ENCODE assay signal across 23 cellular contexts in genomic region chr11:75099635-75100034, GRCh38. TPM values are rescaled to one million over a fixed set of nuclear protein-coding genes. Genes with fewer than 3 reads are reported as not detected.
DNase-seq lines count a peak whose midpoint lies in the region; ATAC-seq, FAIRE-seq and TF ChIP-seq lines count a peak whose summit lies in the region.
"Had no signal": no experiment of that assay in that cellular context is flagged by ENCODE, and none has a peak within 500 bp of the region (broad histone marks: within the 10 kb centered on the region; RNA-seq: fewer than 3 reads in every experiment).

No MANE protein-coding gene starts in this region.

- H3K79me2 ChIP-seq in ACC112 (ENCODE audit: control insufficient read depth, insufficient read depth, low read length, unreplicated experiment) (no peaks in the 10 kb centered on the region), OCI-LY3 (ENCODE audit: low read length) (peaks cover 31% of the 10 kb centered on the region), K562 (ENCODE audit: control insufficient read depth, insufficient read depth, low read length) (peaks cover 66% of the 10 kb centered on the region)

- H3K4me2 ChIP-seq in A549: peak overlapping the region; percentile 62; the same call in 2 of the 3 replicates
- peak overlapping the region; percentile 84 for H3K4me2 ChIP-seq in OCI-LY3 (ENCODE audit: low read length)
- peak overlapping the region; percentile 3; the same call in 1 of the 2 replicates for H3K4me2 ChIP-seq in K562 (ENCODE audit: insufficient read depth, low read length)
- H3K4me2 ChIP-seq: BLaER1 had no signal

- FAIRE-seq in A549 (lab: Jason Lieb, UNC): no peak
- FAIRE-seq in K562 (lab: Jason Lieb, UNC): no peak
- FAIRE-seq: A204.1 had no signal

- POLR2A ChIA-PET in A549 (lab: Yijun Ruan, JAX): interaction anchor here (0.9 kb wide), 1 partner anchor 508 kb away, joined by 8 read pairs; no protein-coding TSS in a partner anchor
- POLR2A ChIA-PET in K562 (lab: Yijun Ruan, JAX): interaction anchor here (0.7 to 0.9 kb wide), 3 partner anchors 9 to 77 kb away, joined by 3 to 4 read pairs (median 3); no protein-coding TSS in a partner anchor

- H3K36me3 Mint-ChIP-seq in activated T-cell treated with anti-CD3 and anti-CD28 coated beads, Interleukin-2, amount 50 U/mL, for 24 hours (ENCODE audit: low read depth): no peaks in the 10 kb centered on the region
- H3K36me3 Mint-ChIP-seq: CD14-positive monocyte; CD4-positive, alpha-beta memory T cell; CD4-positive, CD25-positive, alpha-beta regulatory T cell had no signal

- TF ChIP-seq RAD21 in A549 (conservative IDR thresholded peaks at IDR 0.05 in 1 of 2, IDR thresholded peaks at IDR 0.05 in 1 of 2): no peak
- TF ChIP-seq RAD21 in K562 (CRISPR knock-in tag; conservative IDR thresholded peaks at IDR 0.05 in 1 of 2, IDR thresholded peaks at IDR 0.05 in 1 of 2): no peak

- WGBS in A549 (ENCODE audit: missing lambda C conversion rate): 96% methylated on average over 1 of the region's 1 CpG
- 88% methylated on average over 1 of the region's 1 CpG for WGBS in K562 (ENCODE audit: insufficient coverage, low coverage, missing lambda C conversion rate)

- H3K4me3 ChIP-seq in A549 (no peak overlapping the region), ACC112 (ENCODE audit: low read depth, low read length) (no peak overlapping the region), OCI-LY3 (ENCODE audit: low read length) (no peak overlapping the region; the same call in 1 of the 2 replicates), K562 (0 out of 2 replicates have a peak overlapping the region, but pooled peaks have one; percentile 40)
- H3K4me3 ChIP-seq: BLaER1 had no signal

- H3K4me3 Mint-ChIP-seq in activated T-cell treated with anti-CD3 and anti-CD28 coated beads, Interleukin-2, amount 50 U/mL, for 24 hours: no peak overlapping the region
- H3K4me3 Mint-ChIP-seq: CD4-positive, alpha-beta memory T cell; CD4-positive, CD25-positive, alpha-beta regulatory T cell; CD8-positive, alpha-beta memory T cell had no signal

- intact Hi-C loops in K562 (cut with micrococcal nuclease): loop anchor here (5.0 kb wide), 1 partner anchor 43 kb away; no protein-coding TSS in a partner anchor

- H3K9me3 ChIP-seq in A549 (no peaks in the 10 kb centered on the region), OCI-LY3 (ENCODE audit: insufficient read depth, low read length) (peaks cover 10% of the 10 kb centered on the region), K562 (replicated peaks; ENCODE audit: control insufficient read depth, insufficient read depth, low read depth, low read length) (no peaks in the 10 kb centered on the region)
- H3K9me3 ChIP-seq: BE2C, BLaER1 had no signal

- H3K4me1 Mint-ChIP-seq in activated T-cell treated with anti-CD3 and anti-CD28 coated beads, Interleukin-2, amount 50 U/mL, for 24 hours (ENCODE audit: low read depth): peaks cover 28% of the 10 kb centered on the region
- H3K4me1 Mint-ChIP-seq: CD14-positive monocyte; CD4-positive, alpha-beta memory T cell; CD8-positive, alpha-beta memory T cell had no signal

- in situ Hi-C loops in K562 (cut with MboI): no loop called here

- no peak for TF ChIP-seq POLR2A in A549 (IDR thresholded peaks at IDR 0.05; ENCODE audit: low read length)
- TF ChIP-seq POLR2A in K562 (conservative IDR thresholded peaks at IDR 0.05): no peak

- BruUV-seq in K562 (replicated peaks; lab: Mats Ljungman, UMichigan): no TSS peak

- no peaks in the 10 kb centered on the region for H3K9me3 Mint-ChIP-seq in activated T-cell treated with anti-CD3 and anti-CD28 coated beads, Interleukin-2, amount 50 U/mL, for 24 hours

- H3K27me3 Mint-ChIP-seq in activated T-cell treated with anti-CD3 and anti-CD28 coated beads, Interleukin-2, amount 50 U/mL, for 24 hours: peaks cover 49% of the 10 kb centered on the region

- no peak for ATAC-seq in A549
- ATAC-seq in K562: no peak
- no peak for ATAC-seq in HG02884 (IDR thresholded peaks at IDR 0.05; ENCODE audit: unreplicated experiment)
- ATAC-seq in GM21717 (IDR thresholded peaks at IDR 0.05; ENCODE audit: unreplicated experiment): no peak

- peak overlapping the region; percentile 10; the same call in 1 of the 2 replicates for H3K9ac ChIP-seq in OCI-LY3 (ENCODE audit: low read length)
- H3K9ac ChIP-seq in K562 (ENCODE audit: insufficient read depth in 1 of 2, low read depth in 2 of 2, low read length in 2 of 2): peak overlapping the region in 1 of 2 experiments; percentile 76; a peak in 2 of 4 replicates
- H3K9ac ChIP-seq: BLaER1 had no signal

- H2AFZ ChIP-seq in ACC112 (ENCODE audit: low read length, unreplicated experiment) (no peak overlapping the region), OCI-LY3 (ENCODE audit: low read depth, low read length) (no peak overlapping the region), K562 (ENCODE audit: low read depth, low read length) (no peak overlapping the region; the same call in 1 of the 2 replicates)

- CTCF ChIA-PET in A549 (lab: Yijun Ruan, JAX) (interaction anchor here (1.2 to 2.5 kb wide), 2 partner anchors 9 to 41 kb away, joined by 4 to 8 read pairs; no protein-coding TSS in a partner anchor), K562 (lab: Yijun Ruan, JAX; ENCODE audit: low intra/inter-chr PET ratio) (no interaction called here)

- H4K20me1 ChIP-seq in OCI-LY3 (ENCODE audit: insufficient read depth, low read length): no peaks in the 10 kb centered on the region
- H4K20me1 ChIP-seq in K562 (replicated peaks; ENCODE audit: control insufficient read depth, insufficient read depth, low read length): no peaks in the 10 kb centered on the region
- H4K20me1 ChIP-seq: BLaER1 had no signal

- H3K4me1 ChIP-seq in A549: peaks cover 27% of the 10 kb centered on the region
- peaks cover 20% of the 10 kb centered on the region for H3K4me1 ChIP-seq in ACC112 (ENCODE audit: control insufficient read depth, insufficient read depth, low read length, unreplicated experiment)
- H3K4me1 ChIP-seq in OCI-LY3 (ENCODE audit: low read length): peaks cover 46% of the 10 kb centered on the region
- H3K4me1 ChIP-seq in K562 (replicated peaks in 1 of 2; ENCODE audit: control insufficient read depth in 2 of 2, insufficient read depth in 2 of 2, low read length in 2 of 2): peaks cover 25 to 39% of the 10 kb centered on the region in 2 experiments; a peak in 4 of 5 replicates
- H3K4me1 ChIP-seq: BLaER1 had no signal

- TF ChIP-seq CTCF in A549 (IDR thresholded peaks at IDR 0.05) (no peak), OCI-LY3 (IDR thresholded peaks at IDR 0.05; ENCODE audit: low read depth, low read length) (no peak), K562 (IDR thresholded peaks at IDR 0.05 in 2 of 3, conservative IDR thresholded peaks at IDR 0.05 in 1 of 3; ENCODE audit: insufficient read depth in 2 of 3, low read depth in 1 of 3, low read length in 3 of 3) (no peak)

- peak overlapping the region; percentile 64 to 79; a peak in 5 of 6 replicates for H3K27ac ChIP-seq in A549
- H3K27ac ChIP-seq in ACC112 (ENCODE audit: low read depth, low read length): peak overlapping the region; percentile 15
- peak overlapping the region; percentile 90 for H3K27ac ChIP-seq in OCI-LY3 (ENCODE audit: low read length)
- peak overlapping the region; percentile 89 for H3K27ac ChIP-seq in K562 (ENCODE audit: extremely low read depth, low read depth, low read length)
- H3K27ac ChIP-seq: BLaER1 had no signal

- no peak for TF ChIP-seq EP300 in A549 (IDR thresholded peaks at IDR 0.05)
- TF ChIP-seq EP300 in K562 (IDR thresholded peaks at IDR 0.05; ENCODE audit: low read length): no peak

- H3K27ac Mint-ChIP-seq in activated T-cell treated with anti-CD3 and anti-CD28 coated beads, Interleukin-2, amount 50 U/mL, for 24 hours: no peak overlapping the region
- H3K27ac Mint-ChIP-seq: CD4-positive, alpha-beta memory T cell; CD4-positive, CD25-positive, alpha-beta regulatory T cell; CD8-positive, alpha-beta memory T cell had no signal

- peaks cover 14% of the 10 kb centered on the region for H3K27me3 ChIP-seq in ACC112 (ENCODE audit: insufficient read depth, low read length)
- no peaks in the 10 kb centered on the region for H3K27me3 ChIP-seq in OCI-LY3 (ENCODE audit: low read depth, low read length)
- no peaks in the 10 kb centered on the region for H3K27me3 ChIP-seq in K562 (ENCODE audit: control insufficient read depth in 2 of 2, insufficient read depth in 2 of 2, low read length in 2 of 2)
- H3K27me3 ChIP-seq: BE2C, BLaER1 had no signal

- DNase-seq in A549 (ENCODE audit: low read depth in 1 of 2, low spot score in 1 of 2) (no peak), K562 (ENCODE audit: extremely low read depth in 1 of 4, low spot score in 3 of 4) (no peak)
- DNase-seq in activated T-cell treated with anti-CD3 and anti-CD28 coated beads, Interleukin-2, amount 50 U/mL, for 24 hours: no peak
- DNase-seq: 8988T; BE2C; C1 segment of cervical spinal cord; CD4-positive, alpha-beta memory T cell; CD8-positive, alpha-beta memory T cell; COR-L47; DMS 273 treated with DMSO at 0.1 percent for 48 hours; DMS153; DMS79; DND-41 had no signal

- H3K36me3 ChIP-seq in ACC112 (ENCODE audit: insufficient read depth, low read length): no peaks in the 10 kb centered on the region
- H3K36me3 ChIP-seq in OCI-LY3 (replicated peaks; ENCODE audit: low read depth, low read length): peaks cover 19% of the 10 kb centered on the region
- H3K36me3 ChIP-seq in K562 (ENCODE audit: control insufficient read depth, insufficient read depth, low read length): no peaks in the 10 kb centered on the region
- H3K36me3 ChIP-seq: BE2C, BLaER1 had no signal

- no peaks in the 10 kb centered on the region for H3K9me1 ChIP-seq in K562 (ENCODE audit: control insufficient read depth, insufficient read depth, low read length)

RNA-seq across cellular contexts. Expression of gene OR2AT4, which starts 3.0 kb away (rescaled TPM):
- polyA plus RNA-seq in A549 (2011; rRNA removed) (0.01 TPM in 1 of 2 replicates, not detected in the other), A549 (2017; fragmentation: RNase III; extraction: RNeasy Plus Mini Kit Qiagen cat#74134 plus additional on column Dnase treatment) (not detected in 3 replicates), K562 (2011; rRNA removed) (1.8 and 1.9 TPM in 2 replicates), K562 (2014; fragmentation: Illumina TruSeq; extraction: Trizol) (3.0 and 3.1 TPM in 2 replicates), K562 (2014; fragmentation: Nextera tagmentation; extraction: Ambion mirVana) (1 to 10 TPM; 1.7 to 2.0 TPM), K562 (2014; rRNA removed) (1.5 and 1.9 TPM in 2 replicates)
- polyA plus RNA-seq in A549 (2012; cell fraction: cytosol; rRNA removed): 0.03 TPM in 1 of 2 replicates, not detected in the other
- polyA plus RNA-seq in A549 (2012; cell fraction: nucleus; rRNA removed): 0.04 and 0.07 TPM in 2 replicates
- not detected in 2 replicates for polyA minus RNA-seq in A549 (2011; rRNA and poly(A)+ RNA removed)
- total RNA-seq in K562 (2011; cell fraction: chromatin; rRNA removed; ENCODE audit: low replicate concordance): 10.3 and 25.0 TPM in 2 replicates
- total RNA-seq in K562 (2011; cell fraction: nucleolus; rRNA removed): 3.0 and 4.3 TPM in 2 replicates
- total RNA-seq in K562 (2011; cell fraction: nucleoplasm; rRNA removed): 25.1 and 45.6 TPM in 2 replicates
- total RNA-seq in K562 (2014; rRNA removed) (0.86 and 0.90 TPM in 2 replicates), K562 (2014; rRNA removed; fragmentation: Illumina TruSeq; extraction: Trizol) (2.3 and 2.8 TPM in 2 replicates), K562 (2015; rRNA removed; fragmentation: Illumina TruSeq; extraction: Trizol) (2.2 and 2.4 TPM in 2 replicates), K562 (2021) (1.6 and 2.3 TPM in 2 replicates)
- 1.7 and 3.0 TPM in 2 replicates for polyA plus RNA-seq in K562 (2011; cell fraction: cytosol; rRNA removed)
- polyA plus RNA-seq in K562 (2011; cell fraction: nucleus; rRNA removed): 4.8 and 11.5 TPM in 2 replicates
- 2.0 and 2.5 TPM in 2 replicates for polyA plus RNA-seq in K562 (2012)
- 4.9 and 9.8 TPM in 2 replicates for polyA minus RNA-seq in K562 (2011; rRNA and poly(A)+ RNA removed)
- 0.36 and 1.5 TPM in 2 replicates for polyA minus RNA-seq in K562 (2011; cell fraction: cytosol; rRNA and poly(A)+ RNA removed)
- 3.2 and 5.7 TPM in 2 replicates for polyA minus RNA-seq in K562 (2011; cell fraction: nucleus; rRNA and poly(A)+ RNA removed)
- total RNA-seq: CD4-positive, alpha-beta memory T cell; CD4-positive, CD25-positive, alpha-beta regulatory T cell; CD8-positive, alpha-beta memory T cell; G401 had no signal
- polyA plus RNA-seq: AG04450; CD14-positive monocyte; CD4-positive, alpha-beta memory T cell; CD4-positive, CD25-positive, alpha-beta regulatory T cell; CD8-positive, alpha-beta memory T cell had no signal

RNA-seq across cellular contexts. Expression of gene SLCO2B1, which starts 51.3 kb away (rescaled TPM):
- 4.6 and 4.9 TPM in 2 replicates for polyA plus RNA-seq in A549 (2011; rRNA removed)
- 3.3 and 5.5 TPM in 2 replicates for polyA plus RNA-seq in A549 (2012; cell fraction: cytosol; rRNA removed)
- polyA plus RNA-seq in A549 (2012; cell fraction: nucleus; rRNA removed): 10.9 and 15.2 TPM in 2 replicates
- 4.5 to 6.9 TPM (median 5.2 TPM) in 3 replicates for polyA plus RNA-seq in A549 (2017; fragmentation: RNase III; extraction: RNeasy Plus Mini Kit Qiagen cat#74134 plus additional on column Dnase treatment)
- 4.3 and 9.0 TPM in 2 replicates for polyA minus RNA-seq in A549 (2011; rRNA and poly(A)+ RNA removed)
- total RNA-seq in K562 (2011; cell fraction: chromatin; rRNA removed; ENCODE audit: low replicate concordance): 25.3 and 26.7 TPM in 2 replicates
- total RNA-seq in K562 (2011; cell fraction: nucleolus; rRNA removed): 13.2 and 14.5 TPM in 2 replicates
- total RNA-seq in K562 (2011; cell fraction: nucleoplasm; rRNA removed): 14.8 and 19.4 TPM in 2 replicates
- 6.2 and 7.5 TPM in 2 replicates for total RNA-seq in K562 (2014; rRNA removed)
- total RNA-seq in K562 (2014; rRNA removed; fragmentation: Illumina TruSeq; extraction: Trizol): 8.5 and 9.2 TPM in 2 replicates
- total RNA-seq in K562 (2015; rRNA removed; fragmentation: Illumina TruSeq; extraction: Trizol): 13.8 and 14.7 TPM in 2 replicates
- 11.6 and 13.1 TPM in 2 replicates for total RNA-seq in K562 (2021)
- 2.8 and 4.7 TPM in 2 replicates for polyA plus RNA-seq in K562 (2011; rRNA removed)
- 1.4 and 4.9 TPM in 2 replicates for polyA plus RNA-seq in K562 (2011; cell fraction: cytosol; rRNA removed)
- polyA plus RNA-seq in K562 (2011; cell fraction: nucleus; rRNA removed): 5.4 and 17.4 TPM in 2 replicates
- polyA plus RNA-seq in K562 (2012): 17.0 and 18.1 TPM in 2 replicates
- 11.3 and 12.3 TPM in 2 replicates for polyA plus RNA-seq in K562 (2014; fragmentation: Illumina TruSeq; extraction: Trizol)
- polyA plus RNA-seq in K562 (2014; fragmentation: Nextera tagmentation; extraction: Ambion mirVana): 1 to 10 TPM in 1 of 2 experiments, under 1 TPM in 1; 0.70 to 1.8 TPM
- 7.6 and 12.9 TPM in 2 replicates for polyA plus RNA-seq in K562 (2014; rRNA removed)
- polyA minus RNA-seq in K562 (2011; rRNA and poly(A)+ RNA removed): 4.3 and 5.0 TPM in 2 replicates
- 3.2 and 5.4 TPM in 2 replicates for polyA minus RNA-seq in K562 (2011; cell fraction: cytosol; rRNA and poly(A)+ RNA removed)
- 7.4 and 8.1 TPM in 2 replicates for polyA minus RNA-seq in K562 (2011; cell fraction: nucleus; rRNA and poly(A)+ RNA removed)
- total RNA-seq: CD4-positive, CD25-positive, alpha-beta regulatory T cell; G401 had no signal
- polyA plus RNA-seq: AG04450; CD4-positive, alpha-beta memory T cell; CD4-positive, CD25-positive, alpha-beta regulatory T cell; CD8-positive, alpha-beta memory T cell had no signal

Comparison
In these comparisons a context has a peak if more than half of its experiments do, and no peak if none do; other contexts are left out.
1. H3K27ac ChIP-seq: peak in every context shown above with its lines; median percentile 90 in OCI-LY3; 89 in K562; 72 in A549; 15 in ACC112.
2. H3K4me2 ChIP-seq: peak in every context shown above with its lines; median percentile 84 in OCI-LY3; 62 in A549; 3 in K562.